In genomic region chr6:105844275-105844848, GRCh38 we compare ENCODE assay signal across 14 cellular contexts.
DNase-seq lines count a peak whose midpoint lies in the region; ATAC-seq and TF ChIP-seq lines count a peak whose summit lies in the region.
"Had no signal": no experiment of that assay in that cellular context is flagged by ENCODE, and none has a peak within 500 bp of the region (broad histone marks: within the 10 kb centered on the region; RNA-seq: fewer than 3 reads in every experiment).

No MANE protein-coding gene starts in this region.

- no peak for TF ChIP-seq CTCF in fibroblast of mammary gland (conservative IDR thresholded peaks at IDR 0.05; ENCODE audit: control insufficient read depth, insufficient read depth, low read depth, low read length)

- no peak overlapping the region for H2BK5ac ChIP-seq in mesenchymal stem cell (ENCODE audit: low read depth, low read length, poor library complexity, severe bottlenecking)

- no peak overlapping the region for H2AFZ ChIP-seq in mesenchymal stem cell (ENCODE audit: low read depth, low read length)

- H3K36me3 ChIP-seq in H7 (replicated peaks; ENCODE audit: control insufficient read depth, insufficient read depth, low read length) (no peaks in the 10 kb centered on the region), mesenchymal stem cell (ENCODE audit: control insufficient read depth in 1 of 2, insufficient read depth in 2 of 2, low read depth in 1 of 2, low read length in 2 of 2) (no peaks in the 10 kb centered on the region)
- H3K36me3 ChIP-seq: SJCRH30 had no signal

- no peak overlapping the region for H2BK12ac ChIP-seq in mesenchymal stem cell (ENCODE audit: low read length in 2 of 2)

- no peak overlapping the region for H3K4me2 ChIP-seq in mesenchymal stem cell (ENCODE audit: low read length, poor library complexity, severe bottlenecking)

- H3K9me3 ChIP-seq in mesenchymal stem cell (ENCODE audit: control insufficient read depth, low read length), result no peaks in the 10 kb centered on the region
- H3K9me3 ChIP-seq: body of pancreas, SJCRH30 had no signal

- no peak overlapping the region for H3K27ac ChIP-seq in mesenchymal stem cell (ENCODE audit: low read length, poor library complexity, severe bottlenecking)
- H3K27ac ChIP-seq: body of pancreas, SJCRH30 had no signal

- peak; percentile 30 for DNase-seq in AG08396 (ENCODE audit: low spot score)
- peak; percentile 35 for DNase-seq in H7
- DNase-seq in fibroblast of mammary gland (ENCODE audit: low read depth), result peak; percentile 56
- no peak for DNase-seq in mesenchymal stem cell
- DNase-seq in SIG-M5 (lab: John Stamatoyannopoulos, UW), result no peak
- DNase-seq in NCI-H526 (lab: John Stamatoyannopoulos, UW), result no peak
- DNase-seq in NCI-H1048 (lab: John Stamatoyannopoulos, UW), result no peak
- DNase-seq: activated naive CD4-positive, alpha-beta T cell treated with anti-CD3 and anti-CD28 coated beads, Interleukin-2, amount 10 ng/mL, durations not matched to agents 7 days and 5 days; body of pancreas; glutamatergic neuron; SJCRH30; stimulated activated CD4-positive, alpha-beta T cell treated with anti-CD3 and anti-CD28 coated beads, Interleukin-2, amount 100 ng/mL, for 24 hours; T1000 had no signal

- H3K4me3 ChIP-seq in H7 (ENCODE audit: insufficient read depth, low read depth, low read length) (no peak overlapping the region), fibroblast of mammary gland (ENCODE audit: control insufficient read depth, low read depth, low read length) (no peak overlapping the region), mesenchymal stem cell (ENCODE audit: insufficient read depth in 1 of 2, low read depth in 1 of 2, low read length in 2 of 2) (peak overlapping the region in 1 of 2 experiments; percentile 21)
- H3K4me3 ChIP-seq: body of pancreas, SJCRH30 had no signal

- no peak overlapping the region for H4K91ac ChIP-seq in mesenchymal stem cell (ENCODE audit: low read length)

- no peak overlapping the region for H2BK15ac ChIP-seq in mesenchymal stem cell (ENCODE audit: low read depth, poor library complexity, severe bottlenecking)

- 93% methylated on average over 6 of the region's 7 CpGs for WGBS in mesenchymal stem cell

- ATAC-seq in HG02870 (IDR thresholded peaks at IDR 0.05; ENCODE audit: unreplicated experiment), result no peak
- ATAC-seq: body of pancreas had no signal

- H3K27me3 ChIP-seq in H7 (ENCODE audit: control insufficient read depth, insufficient read depth, low read length) (no peaks in the 10 kb centered on the region), mesenchymal stem cell (ENCODE audit: control insufficient read depth in 1 of 2, insufficient read depth in 1 of 2, low read length in 2 of 2) (no peaks in the 10 kb centered on the region)
- H3K27me3 ChIP-seq: body of pancreas, SJCRH30 had no signal

- no peak overlapping the region for H4K8ac ChIP-seq in mesenchymal stem cell (ENCODE audit: low read length)

- no peaks in the 10 kb centered on the region for H3K79me1 ChIP-seq in mesenchymal stem cell (replicated peaks; ENCODE audit: low read length, poor library complexity, severe bottlenecking)

- H3K4ac ChIP-seq in mesenchymal stem cell (ENCODE audit: low read depth in 1 of 2, low read length in 2 of 2), result peak overlapping the region in 1 of 2 experiments; percentile 24

- no peak overlapping the region for H3K14ac ChIP-seq in mesenchymal stem cell (ENCODE audit: low read length in 2 of 2)

- H3K18ac ChIP-seq in mesenchymal stem cell (ENCODE audit: low read depth in 1 of 2, low read length in 2 of 2), result no peak overlapping the region

- no peak overlapping the region for H3K23ac ChIP-seq in mesenchymal stem cell (ENCODE audit: low read length in 2 of 2)

- peak overlapping the region; percentile 54 for H3K9ac ChIP-seq in mesenchymal stem cell (ENCODE audit: low read length)

- H3K4me1 ChIP-seq in mesenchymal stem cell (ENCODE audit: control insufficient read depth, insufficient read depth, low read depth, low read length), result peaks cover under 1% of the 10 kb centered on the region
- H3K4me1 ChIP-seq: body of pancreas, SJCRH30 had no signal

- no peak overlapping the region for H2AK5ac ChIP-seq in mesenchymal stem cell (ENCODE audit: low read length, severe bottlenecking)

- H2BK120ac ChIP-seq in mesenchymal stem cell (ENCODE audit: low read depth, low read length), result no peak overlapping the region

Comparison
In these comparisons a context has a peak if more than half of its experiments do, and no peak if none do; other contexts are left out.
1. DNase-seq: peak in AG08396 (single experiment), H7 (single experiment) and fibroblast of mammary gland (single experiment); none in mesenchymal stem cell (single experiment), SIG-M5 (single experiment), NCI-H526 (0 of 2) and NCI-H1048 (single experiment).